Comparison of ENCODE assay signal across 20 cellular contexts in genomic region chr20:57457243-57457761, GRCh38.
DNase-seq lines count a peak whose midpoint lies in the region; ATAC-seq and TF ChIP-seq lines count a peak whose summit lies in the region.
"Had no signal": no experiment of that assay in that cellular context is flagged by ENCODE, and none has a peak within 500 bp of the region (broad histone marks: within the 10 kb centered on the region; RNA-seq: fewer than 3 reads in every experiment).

No MANE protein-coding gene starts in this region.

- H3K4me1 ChIP-seq in liver (ENCODE audit: control insufficient read depth in 4 of 4, insufficient read depth in 4 of 4, low read length in 3 of 4) (peaks cover 2 to 26% (median 16%) of the 10 kb centered on the region in 4 donors), MM.1S (ENCODE audit: low read length) (no peaks in the 10 kb centered on the region)
- H3K4me1 ChIP-seq: uterus had no signal

- no peaks in the 10 kb centered on the region for H3K27me3 ChIP-seq in liver (ENCODE audit: control insufficient read depth in 4 of 4, insufficient read depth in 4 of 4, low read length in 3 of 4)
- H3K27me3 ChIP-seq in WERI-Rb-1 (ENCODE audit: insufficient read depth, low read depth, severe bottlenecking): no peaks in the 10 kb centered on the region
- no peaks in the 10 kb centered on the region for H3K27me3 ChIP-seq in MM.1S (replicated peaks; ENCODE audit: insufficient read depth, low read length)
- H3K27me3 ChIP-seq: brain microvascular endothelial cell, suprapubic skin, uterus had no signal

- intact Hi-C loops in left ventricle myocardium superior (cut with micrococcal nuclease): no loop called here
- intact Hi-C loops in cardiac septum (cut with DNase I): no loop called here

- no peak overlapping the region for H3K4me3 ChIP-seq in liver (ENCODE audit: low read depth in 1 of 3, low read length in 3 of 3)
- no peak overlapping the region for H3K4me3 ChIP-seq in WERI-Rb-1 (ENCODE audit: low read depth, low read length)
- no peak overlapping the region for H3K4me3 ChIP-seq in MM.1S (ENCODE audit: low read length)
- H3K4me3 ChIP-seq: GM12878, suprapubic skin, uterus had no signal

- TF ChIP-seq RAD21 in liver (IDR thresholded peaks at IDR 0.05): no peak

- DNase-seq in left ventricle myocardium superior (no peak), cardiac septum (ENCODE audit: low spot score) (no peak), caudate nucleus (lab: John Stamatoyannopoulos, UW) (peak in 8 of 61 donors; percentile 16 to 67 (median 24)), WERI-Rb-1 (no peak), MM.1S (no peak), SHP77 treated with DMSO at 0.1 percent for 48 hours (lab: John Stamatoyannopoulos, UW) (no peak)
- DNase-seq: ACHN; activated CD4-positive, alpha-beta T cell treated with anti-CD3 and anti-CD28 coated beads, Interleukin-2, amount 10 ng/mL, durations not matched to agents 7 days and 5 days; activated CD8-positive, alpha-beta memory T cell treated with anti-CD3 and anti-CD28 coated beads, Interleukin-2, amount 50 U/mL, for 48 hours; brain microvascular endothelial cell; naive B cell; NCI-H1417 treated with DMSO at 0.1 percent for 48 hours; NCI-H524 treated with DMSO at 0.1 percent for 48 hours; SHP77; uterus had no signal

- no peaks in the 10 kb centered on the region for H3K9me3 ChIP-seq in liver (ENCODE audit: control insufficient read depth in 4 of 4, low read length in 3 of 4)
- no peaks in the 10 kb centered on the region for H3K9me3 ChIP-seq in WERI-Rb-1 (ENCODE audit: severe bottlenecking)
- no peaks in the 10 kb centered on the region for H3K9me3 ChIP-seq in MM.1S (replicated peaks; ENCODE audit: insufficient read depth, low read length)
- H3K9me3 ChIP-seq: suprapubic skin, uterus had no signal

- H2AFZ ChIP-seq in MM.1S (ENCODE audit: low read length): no peak overlapping the region

- no peak for TF ChIP-seq CTCF in liver (IDR thresholded peaks at IDR 0.05; ENCODE audit: low read depth, low read length, missing input control)
- TF ChIP-seq CTCF in WERI-Rb-1 (IDR thresholded peaks at IDR 0.05; ENCODE audit: low read depth, low read length): no peak
- TF ChIP-seq CTCF in MM.1S (IDR thresholded peaks at IDR 0.05; ENCODE audit: low read length): no peak

- H4K20me1 ChIP-seq in MM.1S (ENCODE audit: insufficient read depth, low read length): no peaks in the 10 kb centered on the region

- H3K27ac ChIP-seq in caudate nucleus (ENCODE audit: low read depth, low read length): peak overlapping the region; percentile 21
- peak overlapping the region; percentile 14 to 61 for H3K27ac ChIP-seq in liver (ENCODE audit: low read depth in 1 of 2, low read length in 2 of 2)
- no peak overlapping the region for H3K27ac ChIP-seq in WERI-Rb-1
- H3K27ac ChIP-seq in MM.1S (ENCODE audit: low read length): no peak overlapping the region
- H3K27ac ChIP-seq: brain microvascular endothelial cell, suprapubic skin, uterus had no signal

- ATAC-seq in left ventricle myocardium superior (peak; percentile 26), HG02571 (IDR thresholded peaks at IDR 0.05; ENCODE audit: unreplicated experiment) (no peak)
- ATAC-seq: GM12878, sciatic nerve had no signal

- H3K9ac ChIP-seq in liver (ENCODE audit: low read depth in 1 of 2, low read length in 2 of 2) (no peak overlapping the region), MM.1S (ENCODE audit: low read length) (no peak overlapping the region)

- H3K36me3 ChIP-seq in liver (ENCODE audit: control insufficient read depth in 4 of 4, insufficient read depth in 3 of 4, low read depth in 1 of 4, low read length in 3 of 4): no peaks in the 10 kb centered on the region
- no peaks in the 10 kb centered on the region for H3K36me3 ChIP-seq in WERI-Rb-1
- H3K36me3 ChIP-seq in MM.1S (replicated peaks; ENCODE audit: insufficient read depth, low read length): no peaks in the 10 kb centered on the region
- H3K36me3 ChIP-seq: brain microvascular endothelial cell, suprapubic skin, uterus had no signal

- no peaks in the 10 kb centered on the region for H3K9me2 ChIP-seq in MM.1S (replicated peaks; ENCODE audit: insufficient read depth, low read length)

- WGBS in liver: 37% methylated on average over 9 of the region's 9 CpGs

- no peak overlapping the region for H3K4me2 ChIP-seq in MM.1S (ENCODE audit: low read depth, low read length)

- no peaks in the 10 kb centered on the region for H3F3A ChIP-seq in MM.1S (ENCODE audit: insufficient read depth, low read length)

- no peaks in the 10 kb centered on the region for H3K79me2 ChIP-seq in MM.1S (ENCODE audit: low read length)

TF ChIP-seq in liver, 16 proteins besides CTCF, POLR2A, EP300 and RAD21:
- TF ChIP-seq NR2F2 (IDR thresholded peaks at IDR 0.05): no peak
- TF ChIP-seq RXRA (IDR thresholded peaks at IDR 0.05): peak; percentile 36 to 54
- no peak for TF ChIP-seq SP1 (IDR thresholded peaks at IDR 0.05)

Comparison
In these comparisons a context has a peak if more than half of its experiments do, and no peak if none do; other contexts are left out.
1. H3K27ac ChIP-seq: peak in caudate nucleus (single experiment) and liver (2 of 2); none in WERI-Rb-1 (single experiment) and MM.1S (single experiment).